Comparison of ENCODE assay signal across 17 cellular contexts in genomic region chr11:105265859-105266258, GRCh38.
A peak's percentile ranks its signal among the peaks of the same experiment; 100 is the strongest.
DNase-seq lines count a peak whose midpoint lies in the region; ATAC-seq and TF ChIP-seq lines count a peak whose summit lies in the region.
"Had no signal": no experiment of that assay in that cellular context is flagged by ENCODE, and none has a peak within 500 bp of the region (broad histone marks: within the 10 kb centered on the region; RNA-seq: fewer than 3 reads in every experiment).

No MANE protein-coding gene starts in this region.

- no peak overlapping the region for H3K27ac ChIP-seq in DND-41 (ENCODE audit: low read length)
- H3K27ac ChIP-seq: ovary, tibial artery had no signal

- H3K36me3 ChIP-seq in DND-41 (ENCODE audit: insufficient read depth, low read length), result no peaks in the 10 kb centered on the region
- H3K36me3 ChIP-seq: ovary, tibial artery had no signal

- no peaks in the 10 kb centered on the region for H3K9me3 ChIP-seq in DND-41 (ENCODE audit: insufficient read depth, low read length, severe bottlenecking)
- H3K9me3 ChIP-seq: ovary, tibial artery had no signal

- H2AFZ ChIP-seq in DND-41 (ENCODE audit: low read depth, low read length), result no peak overlapping the region

- no peak overlapping the region for H3K4me2 ChIP-seq in DND-41 (ENCODE audit: insufficient read depth, low read length)

- H3K27ac Mint-ChIP-seq in activated naive CD4-positive, alpha-beta T cell treated with anti-CD3 and anti-CD28 coated beads, Interleukin-2, amount 10 ng/mL, durations not matched to agents 7 days and 5 days, result no peak overlapping the region
- H3K27ac Mint-ChIP-seq: activated naive CD4-positive, alpha-beta T cell treated with anti-CD3 and anti-CD28 coated beads for 36 hours had no signal

- no peaks in the 10 kb centered on the region for H3K4me1 Mint-ChIP-seq in activated naive CD4-positive, alpha-beta T cell treated with anti-CD3 and anti-CD28 coated beads, Interleukin-2, amount 10 ng/mL, durations not matched to agents 7 days and 5 days

- no peaks in the 10 kb centered on the region for H4K20me1 ChIP-seq in DND-41 (ENCODE audit: insufficient read depth, low read length)

- ATAC-seq in DND-41 (ENCODE audit: insufficient read depth, low read depth), result peak; percentile 66; the same call in 2 of the 3 replicates
- ATAC-seq in GM19023 (IDR thresholded peaks at IDR 0.05; ENCODE audit: unreplicated experiment), result no peak
- ATAC-seq in GM19035 (IDR thresholded peaks at IDR 0.05; ENCODE audit: unreplicated experiment), result no peak
- ATAC-seq: Right ventricle myocardium inferior had no signal

- no peaks in the 10 kb centered on the region for H3K27me3 ChIP-seq in DND-41 (ENCODE audit: insufficient read depth, low read length, poor library complexity)
- H3K27me3 ChIP-seq: ovary, tibial artery had no signal

- H3K9me3 Mint-ChIP-seq in activated naive CD4-positive, alpha-beta T cell treated with anti-CD3 and anti-CD28 coated beads, Interleukin-2, amount 10 ng/mL, durations not matched to agents 7 days and 5 days, result no peaks in the 10 kb centered on the region
- H3K9me3 Mint-ChIP-seq: activated naive CD4-positive, alpha-beta T cell treated with anti-CD3 and anti-CD28 coated beads for 36 hours had no signal

- no peaks in the 10 kb centered on the region for H3K79me2 ChIP-seq in DND-41 (ENCODE audit: insufficient read depth, low read length)

- peaks cover 4% of the 10 kb centered on the region for H3K27me3 Mint-ChIP-seq in activated naive CD4-positive, alpha-beta T cell treated with anti-CD3 and anti-CD28 coated beads, Interleukin-2, amount 10 ng/mL, durations not matched to agents 7 days and 5 days

- H3K4me3 ChIP-seq in DND-41 (ENCODE audit: low read depth in 1 of 2, low read length in 2 of 2), result no peak overlapping the region
- H3K4me3 ChIP-seq: ovary, tibial artery had no signal

- H3K36me3 Mint-ChIP-seq in activated naive CD4-positive, alpha-beta T cell treated with anti-CD3 and anti-CD28 coated beads, Interleukin-2, amount 10 ng/mL, durations not matched to agents 7 days and 5 days, result no peaks in the 10 kb centered on the region

- H3K4me1 ChIP-seq in DND-41 (ENCODE audit: insufficient read depth, low read length), result peaks cover 9% of the 10 kb centered on the region; the same call in 1 of the 2 replicates
- H3K4me1 ChIP-seq: tibial artery had no signal

- H3K4me3 Mint-ChIP-seq in activated naive CD4-positive, alpha-beta T cell treated with anti-CD3 and anti-CD28 coated beads, Interleukin-2, amount 10 ng/mL, durations not matched to agents 7 days and 5 days, result no peak overlapping the region
- H3K4me3 Mint-ChIP-seq: activated naive CD4-positive, alpha-beta T cell treated with anti-CD3 and anti-CD28 coated beads for 36 hours had no signal

- no peak overlapping the region for H3K9ac ChIP-seq in DND-41 (ENCODE audit: low read depth, low read length)

- CTCF ChIA-PET in activated naive CD4-positive, alpha-beta T cell treated with anti-CD3 and anti-CD28 coated beads, Interleukin-2, amount 10 ng/mL, durations not matched to agents 7 days and 5 days (lab: Charles Lee), result no interaction called here

- TF ChIP-seq CTCF in DND-41 (IDR thresholded peaks at IDR 0.05; ENCODE audit: borderline replicate concordance, extremely low read depth, low read length, poor library complexity, severe bottlenecking), result no peak

- DNase-seq in DND-41 (no peak), HCEC 1CT (peak; percentile 49), amniotic epithelial cell (ENCODE audit: low read depth) (peak; percentile 9), fibroblast of peridontal ligament (ENCODE audit: extremely low read depth) (peak; percentile 19), middle frontal gyrus (ENCODE audit: extremely low spot score, low spot score) (no peak)
- DNase-seq in activated naive CD4-positive, alpha-beta T cell treated with anti-CD3 and anti-CD28 coated beads, Interleukin-2, amount 10 ng/mL, durations not matched to agents 7 days and 5 days, result no peak
- DNase-seq: activated CD4-positive, alpha-beta T cell treated with anti-CD3 and anti-CD28 coated beads for 1 hour; activated naive CD4-positive, alpha-beta T cell treated with anti-CD3 and anti-CD28 coated beads for 36 hours; AML-193; Calu3; effector CD8-positive, alpha-beta T cell; NCI-H2107; ovary; tibial artery had no signal

Comparison
In these comparisons a context has a peak if more than half of its experiments do, and no peak if none do; other contexts are left out.
1. DNase-seq: peak in HCEC 1CT (single experiment), amniotic epithelial cell (single experiment) and fibroblast of peridontal ligament (single experiment); none in DND-41 (single experiment), middle frontal gyrus (single experiment) and activated naive CD4-positive, alpha-beta T cell treated with anti-CD3 and anti-CD28 coated beads, Interleukin-2, amount 10 ng/mL, durations not matched to agents 7 days and 5 days (single experiment).